In the genomic region with DNA sequence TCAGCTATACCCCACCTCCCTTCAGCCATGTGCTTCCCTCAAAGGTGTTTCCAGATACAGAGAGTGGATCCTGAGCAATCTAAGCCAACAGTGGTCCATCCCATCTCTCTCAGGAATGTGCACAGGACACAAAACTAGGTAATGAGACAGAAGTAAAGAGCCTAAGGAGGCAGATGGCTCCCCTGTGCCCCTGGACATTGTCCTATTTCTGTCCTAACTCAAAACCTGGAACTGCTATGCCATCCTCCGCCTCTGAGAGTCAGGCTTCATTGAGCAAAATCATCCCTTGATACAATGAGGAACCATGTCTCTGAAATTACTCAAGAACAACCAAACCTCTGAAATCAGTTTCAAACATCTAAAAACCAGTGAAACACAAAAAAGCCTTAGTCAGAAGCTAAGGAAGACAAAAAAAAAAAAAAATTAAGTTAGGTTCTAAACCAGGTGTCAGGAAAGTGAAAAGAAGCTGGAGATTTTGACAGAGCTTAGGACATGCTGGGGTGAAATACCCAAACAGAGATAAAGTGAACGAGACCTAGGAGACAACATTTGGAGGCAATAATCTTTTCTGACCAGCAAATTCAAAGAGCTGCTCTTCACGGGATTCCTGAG, we compare ENCODE assay signal across 9 cellular contexts.
DNase-seq lines count a peak whose midpoint lies in the region; ATAC-seq, FAIRE-seq and TF ChIP-seq lines count a peak whose summit lies in the region.
"Had no signal": no experiment of that assay in that cellular context is flagged by ENCODE, and none has a peak within 500 bp of the region (broad histone marks: within the 10 kb centered on the region; RNA-seq: fewer than 3 reads in every experiment).

No MANE protein-coding gene starts in this region.

- H3K4me1 Mint-ChIP-seq in activated CD8-positive, alpha-beta memory T cell treated with anti-CD3 and anti-CD28 coated beads, Interleukin-2, amount 10 ng/mL, durations not matched to agents 7 days and 5 days, result peaks cover 38% of the 10 kb centered on the region

- H3K36me3 ChIP-seq in rectal smooth muscle tissue (ENCODE audit: control insufficient read depth, insufficient read depth, low read length), result no peaks in the 10 kb centered on the region

- H3K27me3 ChIP-seq in rectal smooth muscle tissue (ENCODE audit: control insufficient read depth, insufficient read depth, low read length), result no peaks in the 10 kb centered on the region

- peaks cover 24% of the 10 kb centered on the region for H3K4me1 ChIP-seq in rectal smooth muscle tissue (ENCODE audit: control insufficient read depth, insufficient read depth, low read length)

- H3K27me3 Mint-ChIP-seq in activated CD8-positive, alpha-beta memory T cell treated with anti-CD3 and anti-CD28 coated beads, Interleukin-2, amount 10 ng/mL, durations not matched to agents 7 days and 5 days, result no peaks in the 10 kb centered on the region

- H3K4me3 Mint-ChIP-seq in activated CD8-positive, alpha-beta memory T cell treated with anti-CD3 and anti-CD28 coated beads, Interleukin-2, amount 10 ng/mL, durations not matched to agents 7 days and 5 days, result no peak overlapping the region

- no peaks in the 10 kb centered on the region for H3K9me3 Mint-ChIP-seq in activated CD8-positive, alpha-beta memory T cell treated with anti-CD3 and anti-CD28 coated beads, Interleukin-2, amount 10 ng/mL, durations not matched to agents 7 days and 5 days (ENCODE audit: low read depth)

- H3K4me3 ChIP-seq in rectal smooth muscle tissue (ENCODE audit: low read length), result no peak overlapping the region
- H3K4me3 ChIP-seq: skin epidermis had no signal

- peaks cover 2% of the 10 kb centered on the region for H3K36me3 Mint-ChIP-seq in activated CD8-positive, alpha-beta memory T cell treated with anti-CD3 and anti-CD28 coated beads, Interleukin-2, amount 10 ng/mL, durations not matched to agents 7 days and 5 days

- CTCF ChIA-PET in activated CD8-positive, alpha-beta memory T cell treated with anti-CD3 and anti-CD28 coated beads, Interleukin-2, amount 10 ng/mL, durations not matched to agents 7 days and 5 days (lab: Charles Lee), result interaction anchor here (0.6 to 3.1 kb wide), 12 partner anchors 8 to 472 kb away, joined by 3 to 8 read pairs (median 3); a partner anchor contains a TSS

- peak; percentile 41 for DNase-seq in activated CD8-positive, alpha-beta memory T cell treated with anti-CD3 and anti-CD28 coated beads, Interleukin-2, amount 10 ng/mL, durations not matched to agents 7 days and 5 days
- DNase-seq in activated CD8-positive, alpha-beta memory T cell treated with anti-CD3 and anti-CD28 coated beads for 24 hours, result no peak
- DNase-seq in NCI-H2227 treated with DMSO at 0.1 percent for 48 hours (lab: John Stamatoyannopoulos, UW), result peak; percentile 4
- DNase-seq in cerebellar nuclear complex (lab: John Stamatoyannopoulos, UW), result peak; percentile 32 to 64
- DNase-seq in H54 (ENCODE audit: insufficient read length, low spot score), result no peak
- no peak for DNase-seq in activated effector memory CD4-positive, alpha-beta T cell treated with Interleukin-2 at 50 U/mL for 16 hours

- no peak for FAIRE-seq in H54 (lab: Jason Lieb, UNC)

- H3K27ac ChIP-seq in rectal smooth muscle tissue (ENCODE audit: low read depth, low read length), result peak overlapping the region; percentile 70

- peak; percentile 59 for ATAC-seq in activated CD8-positive, alpha-beta memory T cell treated with anti-CD3 and anti-CD28 coated beads, Interleukin-2, amount 10 ng/mL, durations not matched to agents 7 days and 5 days
- peak; percentile 48 for ATAC-seq in HG02588 (IDR thresholded peaks at IDR 0.05; ENCODE audit: unreplicated experiment)

- TF ChIP-seq POLR2A in H54 (IDR thresholded peaks at IDR 0.05; ENCODE audit: low read depth, low read length), result no peak

- H3K27ac Mint-ChIP-seq in activated CD8-positive, alpha-beta memory T cell treated with anti-CD3 and anti-CD28 coated beads, Interleukin-2, amount 10 ng/mL, durations not matched to agents 7 days and 5 days, result peak overlapping the region; percentile 85

- H3K9ac ChIP-seq in rectal smooth muscle tissue (ENCODE audit: low read length), result no peak overlapping the region

Comparison
In these comparisons a context has a peak if more than half of its experiments do, and no peak if none do; other contexts are left out.
1. DNase-seq: peak in activated CD8-positive, alpha-beta memory T cell treated with anti-CD3 and anti-CD28 coated beads, Interleukin-2, amount 10 ng/mL, durations not matched to agents 7 days and 5 days (single experiment), NCI-H2227 treated with DMSO at 0.1 percent for 48 hours (single experiment) and cerebellar nuclear complex (2 of 2); none in activated CD8-positive, alpha-beta memory T cell treated with anti-CD3 and anti-CD28 coated beads for 24 hours (single experiment), H54 (single experiment) and activated effector memory CD4-positive, alpha-beta T cell treated with Interleukin-2 at 50 U/mL for 16 hours (single experiment).